Comparison of ENCODE assay signal across 21 cellular contexts in genomic region chr1:223256034-223256433, GRCh38.
"Had no signal": no experiment of that assay in that cellular context is flagged by ENCODE, and none has a peak within 500 bp of the region (broad histone marks: within the 10 kb centered on the region; RNA-seq: fewer than 3 reads in every experiment).

No MANE protein-coding gene starts in this region.

- ATAC-seq: activated CD4-positive, alpha-beta T cell treated with anti-CD3 and anti-CD28 coated beads for 36 hours; activated T-helper 17 cell treated with anti-CD3 and anti-CD28 coated beads, Interleukin-2, amount 50 U/mL, for 72 hours; left cardiac atrium; naive thymus-derived CD4-positive, alpha-beta T cell had no signal

- H3K9me3 ChIP-seq: sigmoid colon, transverse colon, uterus had no signal

- H3K27ac ChIP-seq: dorsolateral prefrontal cortex, parathyroid adenoma, sigmoid colon, transverse colon, uterus had no signal

- H2AFZ ChIP-seq: parathyroid adenoma had no signal

- DNase-seq: activated CD4-positive, alpha-beta memory T cell treated with anti-CD3 and anti-CD28 coated beads for 36 hours; activated CD4-positive, alpha-beta T cell treated with anti-CD3 and anti-CD28 coated beads for 36 hours; activated naive CD4-positive, alpha-beta T cell; activated naive CD8-positive, alpha-beta T cell treated with anti-CD3 and anti-CD28 coated beads for 36 hours; activated T-cell treated with anti-CD3 and anti-CD28 coated beads, Interleukin-2, amount 50 U/mL, for 1 hour; amniotic stem cell; caudate nucleus; dorsolateral prefrontal cortex; left cardiac atrium; mesendoderm; naive thymus-derived CD4-positive, alpha-beta T cell; sigmoid colon; stimulated activated CD4-positive, alpha-beta T cell treated with anti-CD3 and anti-CD28 coated beads, Interleukin-1b, Interleukin-23, amount 100 ng/mL, for 48 hours; stimulated activated CD8-positive, alpha-beta memory T cell treated with anti-CD3 and anti-CD28 coated beads, Interleukin-4, amount 100 ng/mL, for 48 hours; stimulated activated naive CD4-positive, alpha-beta T cell treated with Interleukin-2 at 50 U/mL for 16 hours; transverse colon; uterus had no signal

- H3K4me1 ChIP-seq: parathyroid adenoma, sigmoid colon, transverse colon, uterus had no signal

- H3K36me3 ChIP-seq: sigmoid colon, transverse colon, uterus had no signal

- FAIRE-seq: colon, TTC549 had no signal

- H3K27me3 ChIP-seq: dorsolateral prefrontal cortex, sigmoid colon, transverse colon, uterus had no signal

- H3K4me3 ChIP-seq: dorsolateral prefrontal cortex, sigmoid colon, transverse colon, uterus had no signal

- H3K79me2 ChIP-seq: parathyroid adenoma had no signal

- H3K9ac ChIP-seq: parathyroid adenoma had no signal
